In the genomic region with DNA sequence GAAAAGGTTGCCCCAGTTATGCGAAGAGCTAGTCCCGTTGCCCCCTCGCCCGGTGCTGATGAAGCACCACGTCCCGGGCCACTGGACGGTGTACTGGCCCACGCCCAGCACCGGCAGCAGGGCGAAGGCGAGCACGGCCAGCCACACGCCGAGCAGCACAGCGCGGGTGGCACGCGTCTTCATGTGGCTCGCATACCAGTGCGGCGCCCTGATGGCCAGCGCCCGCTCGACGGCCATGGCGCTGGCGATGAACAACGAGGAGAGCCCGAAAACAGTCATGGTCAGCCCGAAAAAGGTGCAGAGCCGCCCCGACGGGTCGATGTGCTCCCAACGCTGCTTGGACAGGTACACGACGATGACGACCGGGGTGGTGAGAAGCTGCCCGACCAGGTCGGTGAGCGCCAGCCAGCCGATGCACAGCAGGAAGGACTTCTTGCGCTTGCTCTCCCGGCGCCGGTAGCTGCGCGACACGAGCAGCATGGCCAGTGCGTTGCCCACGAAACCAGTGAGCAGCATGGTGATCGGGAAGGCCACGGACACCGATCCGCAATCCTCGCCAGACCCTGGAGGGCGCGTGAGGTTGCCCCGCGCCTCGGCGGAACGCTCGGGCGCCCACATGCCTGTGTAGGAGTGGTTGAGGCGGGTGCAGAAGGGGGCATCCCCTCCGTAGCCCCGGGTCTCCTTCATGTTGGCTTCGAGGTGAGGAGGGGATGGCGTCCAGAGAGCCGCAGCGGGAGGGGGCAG, we compare ENCODE assay signal across 8 cellular contexts. TPM values are rescaled to one million over a fixed set of nuclear protein-coding genes. Genes with fewer than 3 reads are reported as not detected.
DNase-seq lines count a peak whose midpoint lies in the region; ATAC-seq and TF ChIP-seq lines count a peak whose summit lies in the region.

No MANE protein-coding gene starts in this region.

- no peaks in the 10 kb centered on the region for H3K9me3 ChIP-seq in iPS-18c (ENCODE audit: control insufficient read depth, insufficient read depth, low read length)

- TF ChIP-seq CTCF in astrocyte of the cerebellum (IDR thresholded peaks at IDR 0.05; ENCODE audit: low read depth, low read length, missing control alignments): no peak

- H3K4me3 ChIP-seq in astrocyte of the cerebellum (ENCODE audit: low read depth, low read length) (peak overlapping the region; percentile 39), iPS-18c (ENCODE audit: insufficient read depth, low read depth, low read length) (peak overlapping the region; percentile 60), skin epidermis (peak overlapping the region; percentile 27 to 65 (median 49))

- peak in 2 of 3 experiments; percentile 67 to 71 for DNase-seq in NCI-H1417 (lab: John Stamatoyannopoulos, UW)
- no peak for DNase-seq in NCI-H1417 treated with DMSO at 0.1 percent for 48 hours (lab: John Stamatoyannopoulos, UW)
- no peak for DNase-seq in astrocyte of the cerebellum (ENCODE audit: low read depth)
- DNase-seq in ureter (ENCODE audit: low spot score): no peak

- peak overlapping the region in 13 of 21 experiments; percentile 11 to 71 (median 58) for H3K27ac ChIP-seq in skin epidermis

- in situ Hi-C loops in astrocyte of the cerebellum (cut with HindIII; ENCODE audit: low sequenced_read_pairs): no loop called here

- ATAC-seq in HG03439 (IDR thresholded peaks at IDR 0.05; ENCODE audit: unreplicated experiment): peak; percentile 26
- ATAC-seq in GM21526 (IDR thresholded peaks at IDR 0.05; ENCODE audit: low FRiP score, unreplicated experiment): no peak

RNA-seq across cellular contexts. Expression of gene PTGER3, which starts 0.6 kb away (rescaled TPM):
- total RNA-seq in ureter: 6.0 TPM

RNA-seq across cellular contexts. Expression of gene ZRANB2, which starts 33.8 kb away (rescaled TPM):
- 105 TPM for total RNA-seq in ureter

Comparison
In these comparisons a context has a peak if more than half of its experiments do, and no peak if none do; other contexts are left out.
1. DNase-seq: peak in NCI-H1417 (2 of 3); none in NCI-H1417 treated with DMSO at 0.1 percent for 48 hours (single experiment), astrocyte of the cerebellum (single experiment) and ureter (single experiment).
2. Peak in every context shown above with its lines, with median percentiles within 50 percentile points of each other: H3K4me3 ChIP-seq.